Comparison of ENCODE assay signal across 21 cellular contexts in genomic region chr12:90622431-90622830, GRCh38.
A peak's percentile ranks its signal among the peaks of the same experiment; 100 is the strongest.
DNase-seq lines count a peak whose midpoint lies in the region; ATAC-seq, FAIRE-seq and TF ChIP-seq lines count a peak whose summit lies in the region.
"Had no signal": no experiment of that assay in that cellular context is flagged by ENCODE, and none has a peak within 500 bp of the region (broad histone marks: within the 10 kb centered on the region; RNA-seq: fewer than 3 reads in every experiment).

No MANE protein-coding gene starts in this region.

- no peak overlapping the region for H3K4me3 Mint-ChIP-seq in astrocyte (ENCODE audit: unreplicated experiment)
- H3K4me3 Mint-ChIP-seq: activated CD8-positive, alpha-beta memory T cell treated with anti-CD3 and anti-CD28 coated beads, Interleukin-2, amount 10 ng/mL, durations not matched to agents 7 days and 5 days; CD4-positive, CD25-positive, alpha-beta regulatory T cell; stimulated activated memory B cell treated with anti-CD40 and anti-IgM and Interleukin-4, amounts not matched to agents 10 μg/mL and 1 μg/mL and 100 μg/mL, for 72 hours; type B pancreatic cell had no signal

- H3K27me3 ChIP-seq in astrocyte (ENCODE audit: insufficient read depth, low read length) = no peaks in the 10 kb centered on the region
- H3K27me3 ChIP-seq: ascending aorta, neutrophil had no signal

- H3K9me3 ChIP-seq in astrocyte (ENCODE audit: insufficient read depth, low read depth, low read length) = no peaks in the 10 kb centered on the region
- H3K9me3 ChIP-seq: ascending aorta had no signal

- H3K36me3 Mint-ChIP-seq in astrocyte (ENCODE audit: low read depth, unreplicated experiment) = no peaks in the 10 kb centered on the region
- H3K36me3 Mint-ChIP-seq: activated CD8-positive, alpha-beta memory T cell treated with anti-CD3 and anti-CD28 coated beads, Interleukin-2, amount 10 ng/mL, durations not matched to agents 7 days and 5 days; CD4-positive, CD25-positive, alpha-beta regulatory T cell; stimulated activated memory B cell treated with anti-CD40 and anti-IgM and Interleukin-4, amounts not matched to agents 10 μg/mL and 1 μg/mL and 100 μg/mL, for 72 hours; type B pancreatic cell had no signal

- H2AFZ ChIP-seq in astrocyte (ENCODE audit: low read depth, low read length) = no peak overlapping the region

- no peak overlapping the region for H3K4me3 ChIP-seq in astrocyte (ENCODE audit: insufficient read depth, low read depth, low read length)
- H3K4me3 ChIP-seq in skeletal muscle cell (ENCODE audit: low read depth, low read length) = no peak overlapping the region
- H3K4me3 ChIP-seq: ascending aorta, skin epidermis had no signal

- peak overlapping the region; percentile 58 for H3K27ac Mint-ChIP-seq in astrocyte (ENCODE audit: unreplicated experiment)
- H3K27ac Mint-ChIP-seq: activated CD8-positive, alpha-beta memory T cell treated with anti-CD3 and anti-CD28 coated beads, Interleukin-2, amount 10 ng/mL, durations not matched to agents 7 days and 5 days; CD4-positive, CD25-positive, alpha-beta regulatory T cell; stimulated activated memory B cell treated with anti-CD40 and anti-IgM and Interleukin-4, amounts not matched to agents 10 μg/mL and 1 μg/mL and 100 μg/mL, for 72 hours; type B pancreatic cell had no signal

- FAIRE-seq in astrocyte (lab: Jason Lieb, UNC) = no peak

- no peaks in the 10 kb centered on the region for H3K4me1 ChIP-seq in astrocyte (ENCODE audit: insufficient read depth, low read length)
- H3K4me1 ChIP-seq: ascending aorta had no signal

- ATAC-seq in HG03196 (IDR thresholded peaks at IDR 0.05; ENCODE audit: unreplicated experiment) (no peak), GM21515 (IDR thresholded peaks at IDR 0.05; ENCODE audit: unreplicated experiment) (no peak)
- ATAC-seq: activated CD8-positive, alpha-beta memory T cell treated with anti-CD3 and anti-CD28 coated beads, Interleukin-2, amount 10 ng/mL, durations not matched to agents 7 days and 5 days; Panc1; stimulated activated memory B cell treated with anti-CD40 and anti-IgM and Interleukin-4, amounts not matched to agents 10 μg/mL and 1 μg/mL and 100 μg/mL, for 72 hours had no signal

- no peaks in the 10 kb centered on the region for H3K27me3 Mint-ChIP-seq in astrocyte (ENCODE audit: low read depth, unreplicated experiment)
- H3K27me3 Mint-ChIP-seq: activated CD8-positive, alpha-beta memory T cell treated with anti-CD3 and anti-CD28 coated beads, Interleukin-2, amount 10 ng/mL, durations not matched to agents 7 days and 5 days; CD4-positive, CD25-positive, alpha-beta regulatory T cell; stimulated activated memory B cell treated with anti-CD40 and anti-IgM and Interleukin-4, amounts not matched to agents 10 μg/mL and 1 μg/mL and 100 μg/mL, for 72 hours; type B pancreatic cell had no signal

- no peak for TF ChIP-seq CTCF in astrocyte (IDR thresholded peaks at IDR 0.05; ENCODE audit: insufficient read depth, low read depth, low read length)

- H3K27ac ChIP-seq in astrocyte (ENCODE audit: low read depth, low read length) = no peak overlapping the region
- H3K27ac ChIP-seq: ascending aorta, neutrophil, skin epidermis had no signal

- peaks cover 13% of the 10 kb centered on the region for H3K4me1 Mint-ChIP-seq in astrocyte (ENCODE audit: low read depth, unreplicated experiment)
- H3K4me1 Mint-ChIP-seq: activated CD8-positive, alpha-beta memory T cell treated with anti-CD3 and anti-CD28 coated beads, Interleukin-2, amount 10 ng/mL, durations not matched to agents 7 days and 5 days; CD4-positive, CD25-positive, alpha-beta regulatory T cell; stimulated activated memory B cell treated with anti-CD40 and anti-IgM and Interleukin-4, amounts not matched to agents 10 μg/mL and 1 μg/mL and 100 μg/mL, for 72 hours had no signal

- H3K9me3 Mint-ChIP-seq in astrocyte (ENCODE audit: unreplicated experiment) = no peaks in the 10 kb centered on the region
- H3K9me3 Mint-ChIP-seq: type B pancreatic cell had no signal

- no peak overlapping the region for H3K4me2 ChIP-seq in astrocyte (ENCODE audit: low read length)

- peak; percentile 18 for DNase-seq in M059J (ENCODE audit: low read depth)
- DNase-seq in astrocyte (ENCODE audit: low read depth) = peak; percentile 31
- DNase-seq in fibroblast of peridontal ligament (ENCODE audit: extremely low read depth) = peak; percentile 78
- DNase-seq in skeletal muscle cell (ENCODE audit: low read depth) = peak; percentile 33
- DNase-seq in SHP77 treated with DMSO at 0.1 percent for 48 hours (lab: John Stamatoyannopoulos, UW) = no peak
- DNase-seq in NCI-H2081 (lab: John Stamatoyannopoulos, UW) = no peak
- DNase-seq: activated CD8-positive, alpha-beta memory T cell treated with anti-CD3 and anti-CD28 coated beads, Interleukin-2, amount 10 ng/mL, durations not matched to agents 7 days and 5 days; activated gamma-delta T cell; CD4-positive, CD25-positive, alpha-beta regulatory T cell; H7; NCI-H187 treated with DMSO at 0.1 percent for 48 hours; NCI-H526 treated with DMSO at 0.1 percent for 48 hours; SW 1271 had no signal

- no peaks in the 10 kb centered on the region for H3K79me2 ChIP-seq in astrocyte (ENCODE audit: insufficient read depth, low read length)

- H4K20me1 ChIP-seq in astrocyte (ENCODE audit: insufficient read depth, low read length) = no peaks in the 10 kb centered on the region

- H3K9ac ChIP-seq in astrocyte (ENCODE audit: low read length) = no peak overlapping the region

- no peaks in the 10 kb centered on the region for H3K36me3 ChIP-seq in astrocyte (ENCODE audit: insufficient read depth, low read length)
- H3K36me3 ChIP-seq: ascending aorta, neutrophil had no signal

Comparison
In these comparisons a context has a peak if more than half of its experiments do, and no peak if none do; other contexts are left out.
1. DNase-seq: peak in M059J (single experiment), astrocyte (single experiment), fibroblast of peridontal ligament (single experiment) and skeletal muscle cell (single experiment); none in SHP77 treated with DMSO at 0.1 percent for 48 hours (single experiment) and NCI-H2081 (0 of 2).